ENCODE assay signal across 23 cellular contexts in the genomic region with DNA sequence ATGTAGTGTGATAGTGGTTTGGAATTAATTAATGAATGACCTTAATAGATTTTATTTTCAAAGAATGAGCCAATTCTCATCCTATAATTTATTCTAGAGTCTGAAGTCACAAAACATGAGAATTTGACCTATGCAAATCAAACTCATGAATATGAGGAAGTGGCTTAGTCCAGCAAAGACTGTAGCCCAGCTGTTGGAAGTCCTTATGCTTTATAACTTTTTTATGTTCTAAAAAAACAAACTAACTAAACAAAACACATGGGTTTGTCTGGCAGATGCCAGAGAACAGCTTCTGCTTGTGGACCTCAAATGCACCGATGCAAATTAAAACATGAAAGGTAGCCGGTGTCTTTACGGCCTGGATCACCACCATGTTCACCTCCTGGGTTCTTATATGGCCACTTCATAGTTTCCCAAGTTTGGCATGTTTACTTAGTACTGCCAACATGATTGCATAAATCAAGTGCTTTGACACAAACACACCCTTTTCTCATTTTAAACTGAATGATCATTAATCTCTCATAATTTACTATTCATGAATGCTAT.
"Had no signal": no experiment of that assay in that cellular context is flagged by ENCODE, and none has a peak within 500 bp of the region (broad histone marks: within the 10 kb centered on the region; RNA-seq: fewer than 3 reads in every experiment).

No MANE protein-coding gene starts in this region.

- ATAC-seq: effector memory CD8-positive, alpha-beta T cell; left lung; naive thymus-derived CD8-positive, alpha-beta T cell; psoas muscle; right cardiac atrium; stimulated activated memory B cell treated with anti-CD40 and anti-IgM and Interleukin-4, amounts not matched to agents 10 μg/mL and 1 μg/mL and 100 μg/mL, for 72 hours; stimulated activated naive CD8-positive, alpha-beta T cell treated with anti-CD3 and anti-CD28 coated beads, Interleukin-15, Interleukin-2, amounts not matched to agents 100 U/mL and 50 U/mL, for 24 hours had no signal

- H3K9me3 ChIP-seq: esophagus squamous epithelium, left lung, psoas muscle, sigmoid colon, testis, tibial artery had no signal

- H3K4me3 ChIP-seq: esophagus squamous epithelium, left lung, psoas muscle, sigmoid colon, skin epidermis, spleen, testis, tibial artery had no signal

- DNase-seq: cortex of kidney; effector memory CD8-positive, alpha-beta T cell; erythroblast; esophagus squamous epithelium; hypothalamus; immature natural killer cell; left lung; mesenchymal stem cell; midbrain; naive thymus-derived CD8-positive, alpha-beta T cell; nephron progenitor cell; nucleus accumbens; psoas muscle; right cardiac atrium; sigmoid colon; spleen; stimulated activated CD4-positive, alpha-beta T cell treated with anti-CD3 and anti-CD28 coated beads, Interleukin-4, amount 100 ng/mL, for 4 hours; stimulated activated naive CD8-positive, alpha-beta T cell treated with anti-CD3 and anti-CD28 coated beads, Interleukin-15, Interleukin-2, amounts not matched to agents 100 U/mL and 50 U/mL, for 24 hours; substantia nigra; testis; tibial artery had no signal

- H3K4me1 ChIP-seq: left lung, psoas muscle, sigmoid colon, spleen, testis, tibial artery had no signal

- H3K36me3 ChIP-seq: esophagus squamous epithelium, left lung, sigmoid colon, spleen, tibial artery had no signal
